8 cellular contexts compared by ENCODE assay signal in genomic region chr7:99500637-99501009, GRCh38. TPM values are rescaled to one million over a fixed set of nuclear protein-coding genes. Genes with fewer than 3 reads are reported as not detected.
DNase-seq lines count a peak whose midpoint lies in the region; ATAC-seq and TF ChIP-seq lines count a peak whose summit lies in the region.

No MANE protein-coding gene starts in this region.

- 50 to 58% methylated on average over 8 to 9 of the region's 16 CpGs for WGBS in gastroesophageal sphincter (ENCODE audit: low coverage in 1 of 2), 2 donors

- DNase-seq in skeletal muscle cell (ENCODE audit: low read depth) (no peak), islet precursor cell (no peak), HuH-7.5 (ENCODE audit: low spot score) (no peak)
- DNase-seq in activated CD8-positive, alpha-beta memory T cell treated with anti-CD3 and anti-CD28 coated beads, Interleukin-2, amount 50 U/mL, for 48 hours: no peak

- ATAC-seq in gastroesophageal sphincter: no peak
- no peak for ATAC-seq in GM19395 (IDR thresholded peaks at IDR 0.05; ENCODE audit: unreplicated experiment)

- peaks cover 0 to 29% of the 10 kb centered on the region in 2 donors for H3K36me3 ChIP-seq in gastroesophageal sphincter

- no peak for TF ChIP-seq POLR2A in gastroesophageal sphincter (IDR thresholded peaks at IDR 0.05)

- H3K4me1 ChIP-seq in gastroesophageal sphincter: peaks cover 2 to 51% (median 21%) of the 10 kb centered on the region in 3 donors

- no peaks in the 10 kb centered on the region for H3K9me3 ChIP-seq in gastroesophageal sphincter

- H3K27me3 ChIP-seq in gastroesophageal sphincter: no peaks in the 10 kb centered on the region

- TF ChIP-seq CTCF in GM12875 (IDR thresholded peaks at IDR 0.05; ENCODE audit: borderline replicate concordance, insufficient read depth, low read depth, low read length) (no peak), WI38 (IDR thresholded peaks at IDR 0.05; ENCODE audit: low read depth, low read length) (no peak), gastroesophageal sphincter (IDR thresholded peaks at IDR 0.05) (no peak)

- peak overlapping the region; percentile 77 to 97 (median 96) for H3K27ac ChIP-seq in gastroesophageal sphincter

- peak overlapping the region; percentile 93 for H3K4me3 ChIP-seq in GM12875 (ENCODE audit: low read depth, low read length)
- peak overlapping the region; percentile 97 for H3K4me3 ChIP-seq in WI38 (ENCODE audit: low read depth, low read length)
- peak overlapping the region; percentile 85 to 88 for H3K4me3 ChIP-seq in gastroesophageal sphincter
- peak overlapping the region; percentile 98 for H3K4me3 ChIP-seq in skeletal muscle cell (ENCODE audit: low read depth, low read length)

- TF ChIP-seq EP300 in gastroesophageal sphincter (IDR thresholded peaks at IDR 0.05): no peak

RNA-seq across cellular contexts. Expression of gene ZNF394, which starts 0.5 kb away (rescaled TPM):
- total RNA-seq in gastroesophageal sphincter: 10 to 100 TPM; 29.9 to 54.1 (median 45.1) TPM

RNA-seq across cellular contexts. Expression of gene ZKSCAN5, which starts 3.8 kb away (rescaled TPM):
- 10 to 100 TPM in 2 of 4 donors, 1 to 10 TPM in 2; 7.5 to 12.5 (median 10.6) TPM for total RNA-seq in gastroesophageal sphincter

RNA-seq across cellular contexts. Expression of gene ZNF789, which starts 27.9 kb away (rescaled TPM):
- total RNA-seq in gastroesophageal sphincter: 1 to 10 TPM; 1.4 to 4.8 (median 4.6) TPM

RNA-seq across cellular contexts. Expression of gene ATP5MF, which starts 34.7 kb away (rescaled TPM):
- 100 to 1,000 TPM; 443 to 971 (median 916) TPM for total RNA-seq in gastroesophageal sphincter

RNA-seq across cellular contexts. Expression of gene FAM200A, which starts 51.3 kb away (rescaled TPM):
- 1 to 10 TPM; 3.5 to 8.6 (median 4.3) TPM for total RNA-seq in gastroesophageal sphincter
